In genomic region chr12:109477185-109477962, GRCh38 we compare ENCODE assay signal across 1 cellular context.
A peak's percentile ranks its signal among the peaks of the same experiment; 100 is the strongest.
TF ChIP-seq lines count a peak whose summit lies in the region.

Gene KCTD10 (minus strand): TSS chr12:109477300. CDS start chr12:109477262, 38 bp downstream.
Gene UBE3B (plus strand): TSS chr12:109477634. CDS start chr12:109483552, 5,918 bp downstream.

TF ChIP-seq in K562, 482 proteins besides CTCF, POLR2A, EP300 and RAD21 (continued from another document):
- no peak for TF ChIP-seq TCF3 (CRISPR knock-in tag; IDR thresholded peaks at IDR 0.05)
- no peak for TF ChIP-seq CREB5 (CRISPR knock-in tag; IDR thresholded peaks at IDR 0.05)
- peak; percentile 74; the same call in 1 of the 2 replicates for TF ChIP-seq ZBTB17 (CRISPR knock-in tag; IDR thresholded peaks at IDR 0.05)
- TF ChIP-seq ARID3A (IDR thresholded peaks at IDR 0.05; ENCODE audit: borderline replicate concordance, low read depth, low read length): no peak
- no peak for TF ChIP-seq POLR3A (IDR thresholded peaks at IDR 0.05; ENCODE audit: borderline replicate concordance, extremely low read depth, insufficient read depth, insufficient read length)
- no peak; the same call in 1 of the 2 replicates for TF ChIP-seq PHB (CRISPR knock-in tag; IDR thresholded peaks at IDR 0.05)
- TF ChIP-seq ILK (tag; IDR thresholded peaks at IDR 0.05; ENCODE audit: borderline replicate concordance, low read depth): no peak
- TF ChIP-seq NEUROD1 (IDR thresholded peaks at IDR 0.05; ENCODE audit: borderline replicate concordance, low read depth, low read length, partially characterized antibody): no peak
- no peak for TF ChIP-seq HNRNPK (IDR thresholded peaks at IDR 0.05; ENCODE audit: low read depth, low read length, poor library complexity, severe bottlenecking)
- peak; percentile 96 for TF ChIP-seq TBP (optimal IDR thresholded peaks at IDR 0.05; ENCODE audit: low read depth, low read length)
- no peak for TF ChIP-seq SRSF7 (optimal IDR thresholded peaks at IDR 0.05; ENCODE audit: low read depth, low read length)
- no peak for TF ChIP-seq JUND (IDR thresholded peaks at IDR 0.05; ENCODE audit: borderline replicate concordance, low read depth, low read length)
- peak; percentile 44; the same call in 1 of the 3 replicates for TF ChIP-seq JUND (tag; IDR thresholded peaks at IDR 0.05; ENCODE audit: borderline replicate concordance, low read depth, low read length)
- TF ChIP-seq ZNF551 (CRISPR knock-in tag; IDR thresholded peaks at IDR 0.05): no peak
- no peak for TF ChIP-seq ZNF584 (CRISPR knock-in tag; IDR thresholded peaks at IDR 0.05; ENCODE audit: low read depth)
- peak; percentile 35 for TF ChIP-seq HDAC3 (IDR thresholded peaks at IDR 0.05; ENCODE audit: borderline replicate concordance, partially characterized antibody)
- peak; percentile 85 for TF ChIP-seq VEZF1 (CRISPR knock-in tag; IDR thresholded peaks at IDR 0.05)
- TF ChIP-seq ZNF76 (CRISPR knock-in tag; IDR thresholded peaks at IDR 0.05; ENCODE audit: borderline replicate concordance): peak; percentile 89; the same call in 1 of the 2 replicates
- TF ChIP-seq NR4A1 (CRISPR knock-in tag; IDR thresholded peaks at IDR 0.05): no peak
- TF ChIP-seq NR4A1 (tag; IDR thresholded peaks at IDR 0.05): peak; percentile 73; the same call in 1 of the 2 replicates
- TF ChIP-seq ZBTB5 (IDR thresholded peaks at IDR 0.05): no peak
- TF ChIP-seq CBX2 (IDR thresholded peaks at IDR 0.05; ENCODE audit: insufficient read depth, low read length, poor library complexity, severe bottlenecking): no peak
- TF ChIP-seq SMARCA5 (IDR thresholded peaks at IDR 0.05): no peak
- peak; percentile 65; the same call in 1 of the 2 replicates for TF ChIP-seq CREB1 (IDR thresholded peaks at IDR 0.05)
- peak; percentile 55 for TF ChIP-seq CREB1 (CRISPR knock-in tag; IDR thresholded peaks at IDR 0.05)
- TF ChIP-seq PKNOX1 (IDR thresholded peaks at IDR 0.05): peak; percentile 83
- TF ChIP-seq ZNF518B (CRISPR knock-in tag; IDR thresholded peaks at IDR 0.05): no peak
- TF ChIP-seq MITF (IDR thresholded peaks at IDR 0.05): no peak
- TF ChIP-seq DPF2 (IDR thresholded peaks at IDR 0.05): peak; percentile 16; the same call in 1 of the 2 replicates
- TF ChIP-seq ZBTB7A (IDR thresholded peaks at IDR 0.05; ENCODE audit: borderline replicate concordance, control insufficient read depth, low read depth, low read length): no peak
- peak; percentile 87 to 89; a peak in 3 of 4 replicates for TF ChIP-seq MAZ (CRISPR knock-in tag; conservative IDR thresholded peaks at IDR 0.05 in 1 of 2, IDR thresholded peaks at IDR 0.05 in 1 of 2)
- no peak for TF ChIP-seq ZNF586 (CRISPR knock-in tag; conservative IDR thresholded peaks at IDR 0.05)
- TF ChIP-seq ZNF511 (CRISPR knock-in tag; IDR thresholded peaks at IDR 0.05): peak; percentile 57; the same call in 1 of the 2 replicates
- TF ChIP-seq NR2C1 (IDR thresholded peaks at IDR 0.05): peak; percentile 92
- TF ChIP-seq NR2C1 (tag; IDR thresholded peaks at IDR 0.05): peak; percentile 95
- TF ChIP-seq ATF4 (CRISPR knock-in tag; IDR thresholded peaks at IDR 0.05): no peak; the same call in 1 of the 2 replicates
- TF ChIP-seq CREM (IDR thresholded peaks at IDR 0.05; ENCODE audit: low read depth): peak; percentile 66; the same call in 1 of the 2 replicates
TF ChIP-seq in K562: peak in this region for 171.
